In genomic region chr19:42386974-42387707, GRCh38 we compare ENCODE assay signal across 8 cellular contexts. TPM values are rescaled to one million over a fixed set of nuclear protein-coding genes. Genes with fewer than 3 reads are reported as not detected.
DNase-seq lines count a peak whose midpoint lies in the region; ATAC-seq and TF ChIP-seq lines count a peak whose summit lies in the region.

No MANE protein-coding gene starts in this region.

- H3K79me2 ChIP-seq in Loucy (ENCODE audit: insufficient read depth, low read length) = no peaks in the 10 kb centered on the region

- no peak for TF ChIP-seq POLR2A in vagina (IDR thresholded peaks at IDR 0.05)

- H3K36me3 ChIP-seq in Loucy (ENCODE audit: insufficient read depth, low read length) = no peaks in the 10 kb centered on the region
- H3K36me3 ChIP-seq in SJSA1 = no peaks in the 10 kb centered on the region
- no peaks in the 10 kb centered on the region for H3K36me3 ChIP-seq in vagina

- peak overlapping the region; percentile 64 for H3K4me3 Mint-ChIP-seq in progenitor cell of endocrine pancreas (ENCODE audit: low read depth)

- H3K4me1 ChIP-seq in Loucy (ENCODE audit: insufficient read depth, low read length, poor library complexity, severe bottlenecking) (peaks cover 6% of the 10 kb centered on the region), SJSA1 (replicated peaks) (peaks cover 6% of the 10 kb centered on the region), vagina (peaks cover 6% of the 10 kb centered on the region)

- DNase-seq in GF-D8 (lab: John Stamatoyannopoulos, UW) = peak; percentile 25
- peak; percentile 67 to 69 for DNase-seq in SJSA1 (ENCODE audit: low read depth in 1 of 2, low spot score in 2 of 2)
- peak; percentile 69 for DNase-seq in activated naive CD4-positive, alpha-beta T cell treated with Interleukin-2 at 50 U/mL for 16 hours
- DNase-seq in Right ventricle myocardium inferior (ENCODE audit: missing footprints) = peak; percentile 82
- DNase-seq in progenitor cell of endocrine pancreas (ENCODE audit: low spot score, unreplicated experiment) = peak; percentile 53
- DNase-seq in vagina (ENCODE audit: extremely low spot score in 2 of 2) = no peak

- H3K4me3 ChIP-seq in Loucy (ENCODE audit: low read length, poor library complexity, severe bottlenecking) = peak overlapping the region; percentile 44
- H3K4me3 ChIP-seq in SJSA1 = peak overlapping the region; percentile 35
- peak overlapping the region; percentile 37 to 48 for H3K4me3 ChIP-seq in vagina

- H3K9me3 Mint-ChIP-seq in progenitor cell of endocrine pancreas (ENCODE audit: low read depth) = no peaks in the 10 kb centered on the region

- peaks cover 5% of the 10 kb centered on the region for H3K4me1 Mint-ChIP-seq in progenitor cell of endocrine pancreas (ENCODE audit: low read depth)

- ATAC-seq in Right ventricle myocardium inferior (peak; percentile 74), HG03196 (IDR thresholded peaks at IDR 0.05; ENCODE audit: unreplicated experiment) (no peak)

- intact Hi-C loops in Right ventricle myocardium inferior (cut with DNase I) (no loop called here), vagina (cut with DNase I) (no loop called here)

- TF ChIP-seq CTCF in Loucy (conservative IDR thresholded peaks at IDR 0.05; ENCODE audit: low read length) = peak; percentile 36
- peak; percentile 55 for TF ChIP-seq CTCF in progenitor cell of endocrine pancreas (IDR thresholded peaks at IDR 0.05; ENCODE audit: unreplicated experiment)
- peak in 1 of 3 experiments; percentile 19 for TF ChIP-seq CTCF in vagina (IDR thresholded peaks at IDR 0.05)

- H3K4me2 ChIP-seq in Loucy (ENCODE audit: low read depth, low read length, poor library complexity, severe bottlenecking) = peak overlapping the region; percentile 57

- no peak overlapping the region for H3K9ac ChIP-seq in Loucy (ENCODE audit: low read depth, low read length, poor library complexity, severe bottlenecking)

- H3K27ac ChIP-seq in SJSA1 (no peak overlapping the region), vagina (no peak overlapping the region)

- no peaks in the 10 kb centered on the region for H3K36me3 Mint-ChIP-seq in progenitor cell of endocrine pancreas (ENCODE audit: insufficient read depth)

- no peaks in the 10 kb centered on the region for H3K9me3 ChIP-seq in Loucy (ENCODE audit: insufficient read depth, low read depth, low read length)
- no peaks in the 10 kb centered on the region for H3K9me3 ChIP-seq in SJSA1 (replicated peaks)
- no peaks in the 10 kb centered on the region for H3K9me3 ChIP-seq in vagina

- H3K27me3 Mint-ChIP-seq in progenitor cell of endocrine pancreas = peaks cover 46% of the 10 kb centered on the region

- H3K27me3 ChIP-seq in Loucy (ENCODE audit: insufficient read depth, low read length, poor library complexity, severe bottlenecking) (no peaks in the 10 kb centered on the region), SJSA1 (replicated peaks) (peaks cover 23% of the 10 kb centered on the region), vagina (no peaks in the 10 kb centered on the region)

- no peaks in the 10 kb centered on the region for H3F3A ChIP-seq in Loucy (ENCODE audit: low read depth)

- H3K9me2 ChIP-seq in Loucy (replicated peaks; ENCODE audit: low read depth, low read length) = no peaks in the 10 kb centered on the region

- H4K20me1 ChIP-seq in Loucy (ENCODE audit: insufficient read depth, low read length, poor library complexity, severe bottlenecking) = no peaks in the 10 kb centered on the region

- H2AFZ ChIP-seq in Loucy (ENCODE audit: low read length) = peak overlapping the region; percentile 87

- H3K27ac Mint-ChIP-seq in progenitor cell of endocrine pancreas = peak overlapping the region; percentile 62

RNA-seq across cellular contexts. Expression of gene CNFN, which starts 3.0 kb away (rescaled TPM):
- not detected in 2 replicates for total RNA-seq in SJSA1 (2014; rRNA removed; shearing (Covaris generic))
- total RNA-seq in Right ventricle myocardium inferior (0.87 TPM), progenitor cell of endocrine pancreas (2.8 and 2.9 TPM in 2 replicates), vagina (106 TPM)

RNA-seq across cellular contexts. Expression of gene LIPE, which starts 40.0 kb away (rescaled TPM):
- total RNA-seq in SJSA1 (2014; rRNA removed; shearing (Covaris generic)) = 3.3 and 7.9 TPM in 2 replicates
- total RNA-seq in Right ventricle myocardium inferior (67.7 TPM), progenitor cell of endocrine pancreas (12.8 and 13.4 TPM in 2 replicates), vagina (102 TPM)

RNA-seq across cellular contexts. Expression of gene CXCL17, which starts 55.6 kb away (rescaled TPM):
- total RNA-seq in SJSA1 (2014; rRNA removed; shearing (Covaris generic)) = not detected in 2 replicates
- total RNA-seq in Right ventricle myocardium inferior = not detected
- total RNA-seq in progenitor cell of endocrine pancreas = 0.48 and 0.64 TPM in 2 replicates
- total RNA-seq in vagina = 2.9 TPM

Comparison
In these comparisons a context has a peak if more than half of its experiments do, and no peak if none do; other contexts are left out.
1. DNase-seq: peak in GF-D8 (single experiment), SJSA1 (2 of 2), activated naive CD4-positive, alpha-beta T cell treated with Interleukin-2 at 50 U/mL for 16 hours (single experiment), Right ventricle myocardium inferior (single experiment) and progenitor cell of endocrine pancreas (single experiment); none in vagina (0 of 2).
2. RNA of gene CNFN, which starts 3.0 kb away (total RNA-seq): 106 TPM in vagina (single experiment); 2.8 to 2.9 TPM in progenitor cell of endocrine pancreas, 0.87 TPM in Right ventricle myocardium inferior (single experiment) and not detected in SJSA1; every median in the first group is over 10 times any median in the second.
3. Peak in every context shown above with its lines, with median percentiles within 50 percentile points of each other: H3K4me3 ChIP-seq.